Comparison of ENCODE assay signal across 1 cellular context in the genomic region with DNA sequence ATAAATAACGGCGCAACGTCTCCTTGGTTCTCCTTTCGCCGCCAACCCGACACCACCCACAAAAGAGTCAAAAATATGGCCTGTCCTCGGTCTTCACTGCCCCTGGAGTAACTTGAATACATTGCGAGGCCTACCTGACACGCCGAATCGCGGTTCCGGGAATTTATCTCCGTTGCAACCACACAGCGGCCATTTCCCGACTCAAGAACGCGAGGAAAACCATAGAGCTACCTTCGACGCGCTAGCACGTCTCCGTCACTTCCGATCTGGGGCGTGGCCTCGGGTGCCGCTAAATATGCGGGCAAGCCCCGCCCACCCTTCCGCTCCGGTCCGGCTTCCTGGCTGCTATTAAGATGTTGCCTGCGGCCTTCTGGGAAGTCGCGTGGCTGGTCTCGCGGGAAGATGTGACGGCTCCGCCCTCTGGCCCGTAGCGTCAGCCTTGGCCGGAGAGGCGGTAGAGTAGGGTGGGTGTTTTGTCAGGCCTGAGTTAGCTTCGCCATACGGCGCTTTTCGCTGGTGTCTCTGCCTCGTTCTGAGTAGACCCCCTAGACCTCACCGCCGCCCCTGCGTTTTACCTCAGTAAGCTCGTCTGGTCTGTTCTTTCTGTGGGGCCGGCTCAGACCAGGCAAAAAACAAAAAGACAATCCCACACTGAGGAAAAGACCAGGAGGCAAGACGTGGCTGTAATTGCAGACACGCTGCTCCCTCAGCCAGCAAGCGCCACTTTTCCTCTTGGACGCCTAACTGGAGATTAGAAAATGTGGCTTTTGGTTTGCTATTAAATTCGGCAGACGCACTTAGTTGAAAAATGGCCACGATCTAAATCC.
TF ChIP-seq lines count a peak whose summit lies in the region.

A gene with protein sequence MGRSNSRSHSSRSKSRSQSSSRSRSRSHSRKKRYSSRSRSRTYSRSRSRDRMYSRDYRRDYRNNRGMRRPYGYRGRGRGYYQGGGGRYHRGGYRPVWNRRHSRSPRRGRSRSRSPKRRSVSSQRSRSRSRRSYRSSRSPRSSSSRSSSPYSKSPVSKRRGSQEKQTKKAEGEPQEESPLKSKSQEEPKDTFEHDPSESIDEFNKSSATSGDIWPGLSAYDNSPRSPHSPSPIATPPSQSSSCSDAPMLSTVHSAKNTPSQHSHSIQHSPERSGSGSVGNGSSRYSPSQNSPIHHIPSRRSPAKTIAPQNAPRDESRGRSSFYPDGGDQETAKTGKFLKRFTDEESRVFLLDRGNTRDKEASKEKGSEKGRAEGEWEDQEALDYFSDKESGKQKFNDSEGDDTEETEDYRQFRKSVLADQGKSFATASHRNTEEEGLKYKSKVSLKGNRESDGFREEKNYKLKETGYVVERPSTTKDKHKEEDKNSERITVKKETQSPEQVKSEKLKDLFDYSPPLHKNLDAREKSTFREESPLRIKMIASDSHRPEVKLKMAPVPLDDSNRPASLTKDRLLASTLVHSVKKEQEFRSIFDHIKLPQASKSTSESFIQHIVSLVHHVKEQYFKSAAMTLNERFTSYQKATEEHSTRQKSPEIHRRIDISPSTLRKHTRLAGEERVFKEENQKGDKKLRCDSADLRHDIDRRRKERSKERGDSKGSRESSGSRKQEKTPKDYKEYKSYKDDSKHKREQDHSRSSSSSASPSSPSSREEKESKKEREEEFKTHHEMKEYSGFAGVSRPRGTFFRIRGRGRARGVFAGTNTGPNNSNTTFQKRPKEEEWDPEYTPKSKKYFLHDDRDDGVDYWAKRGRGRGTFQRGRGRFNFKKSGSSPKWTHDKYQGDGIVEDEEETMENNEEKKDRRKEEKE (minus strand): TSS at position 268 of the 827 bp plus-strand sequence. CDS start 9,980 bp downstream, outside the sequence.

TF ChIP-seq in K562, 482 proteins besides CTCF, POLR2A, EP300 and RAD21 (continued from another document and continues in another):
- TF ChIP-seq ZNF586 (CRISPR knock-in tag; conservative IDR thresholded peaks at IDR 0.05) (peak; percentile 78), PHB (CRISPR knock-in tag; IDR thresholded peaks at IDR 0.05) (peak; percentile 65), RBM39 (optimal IDR thresholded peaks at IDR 0.05; ENCODE audit: low read depth, low read length) (no peak), ZNF696 (CRISPR knock-in tag; conservative IDR thresholded peaks at IDR 0.05) (no peak), FOXA3 (CRISPR knock-in tag; conservative IDR thresholded peaks at IDR 0.05 in 1 of 2, IDR thresholded peaks at IDR 0.05 in 1 of 2) (no peak; a peak in 2 of 4 replicates), TSC22D4 (tag; IDR thresholded peaks at IDR 0.05) (no peak), PHF21A (IDR thresholded peaks at IDR 0.05; ENCODE audit: borderline replicate concordance, low read depth) (no peak), MAFF (IDR thresholded peaks at IDR 0.05; ENCODE audit: low read length) (no peak; the same call in 1 of the 2 replicates), MAZ (CRISPR knock-in tag; conservative IDR thresholded peaks at IDR 0.05 in 1 of 2, IDR thresholded peaks at IDR 0.05 in 1 of 2) (peak in 1 of 2 experiments; percentile 82; a peak in 3 of 4 replicates), ZNF274 (IDR thresholded peaks at IDR 0.05; ENCODE audit: borderline replicate concordance, low read depth, low read length) (no peak), DNMT1 (IDR thresholded peaks at IDR 0.05) (no peak), JUND (IDR thresholded peaks at IDR 0.05; ENCODE audit: borderline replicate concordance, low read depth, low read length) (peak; percentile 65; the same call in 1 of the 2 replicates), JUND (tag; IDR thresholded peaks at IDR 0.05; ENCODE audit: borderline replicate concordance, low read depth, low read length) (no peak; the same call in 2 of the 3 replicates), ZNF316 (IDR thresholded peaks at IDR 0.05) (0 out of 2 replicates have a peak, but pooled peaks have one; percentile 1), SIN3A (IDR thresholded peaks at IDR 0.05; ENCODE audit: borderline replicate concordance in 2 of 2, control insufficient read depth in 1 of 2, low read depth in 2 of 2, low read length in 2 of 2) (peak; percentile 51 to 59; a peak in 2 of 4 replicates), HNRNPH1 (optimal IDR thresholded peaks at IDR 0.05; ENCODE audit: low read depth, low read length) (no peak), MEIS2 (IDR thresholded peaks at IDR 0.05; ENCODE audit: partially characterized antibody) (no peak), CREM (IDR thresholded peaks at IDR 0.05; ENCODE audit: low read depth) (peak; percentile 95), NCOR1 (IDR thresholded peaks at IDR 0.05) (0 out of 2 replicates have a peak, but pooled peaks have one; percentile 42), KLF1 (tag; IDR thresholded peaks at IDR 0.05) (peak; percentile 92), EGR1 (conservative IDR thresholded peaks at IDR 0.05) (no peak; the same call in none of the 2 replicates), YY1 (IDR thresholded peaks at IDR 0.05; ENCODE audit: borderline replicate concordance in 1 of 3, control insufficient read depth in 1 of 3, extremely low read depth in 1 of 3, insufficient read depth in 3 of 3, insufficient read length in 1 of 3, insufficient replicate concordance in 2 of 3, low read depth in 1 of 3, low read length in 2 of 3) (peak; percentile 76 to 92 (median 91)), MTF1 (CRISPR knock-in tag; IDR thresholded peaks at IDR 0.05; ENCODE audit: borderline replicate concordance) (0 out of 2 replicates have a peak, but pooled peaks have one; percentile 63), MECOM (CRISPR knock-in tag; IDR thresholded peaks at IDR 0.05) (no peak), TEAD4 (IDR thresholded peaks at IDR 0.05; ENCODE audit: low read length) (peak; percentile 74), TEAD4 (CRISPR knock-in tag; IDR thresholded peaks at IDR 0.05; ENCODE audit: borderline replicate concordance) (peak; percentile 79), MXI1 (IDR thresholded peaks at IDR 0.05; ENCODE audit: low read depth, low read length) (no peak), ZNF12 (CRISPR knock-in tag; IDR thresholded peaks at IDR 0.05) (no peak; the same call in 1 of the 2 replicates), FIP1L1 (IDR thresholded peaks at IDR 0.05; ENCODE audit: low read depth, low read length, poor library complexity, severe bottlenecking) (no peak), SETDB1 (IDR thresholded peaks at IDR 0.05; ENCODE audit: low read length) (no peak), ZNF324 (CRISPR knock-in tag; IDR thresholded peaks at IDR 0.05) (peak; percentile 67), RFX7 (CRISPR knock-in tag; IDR thresholded peaks at IDR 0.05) (0 out of 2 replicates have a peak, but pooled peaks have one; percentile 80), BRF1 (IDR thresholded peaks at IDR 0.05; ENCODE audit: borderline replicate concordance, extremely low read depth, insufficient read length) (no peak), RBFOX2 (IDR thresholded peaks at IDR 0.05; ENCODE audit: low read depth, low read length) (peak; percentile 97), ZC3H11A (IDR thresholded peaks at IDR 0.05; ENCODE audit: low read depth, low read length) (no peak), POLR2AphosphoS5 (IDR thresholded peaks at IDR 0.05; ENCODE audit: control insufficient read depth, insufficient read depth, low read depth, low read length) (peak; percentile 99), ETV1 (tag; conservative IDR thresholded peaks at IDR 0.05; ENCODE audit: low read depth) (peak; percentile 95), SLC30A9 (CRISPR knock-in tag; IDR thresholded peaks at IDR 0.05) (no peak), POLR3G (IDR thresholded peaks at IDR 0.05; ENCODE audit: extremely low read depth, insufficient read length, insufficient replicate concordance) (no peak), ZNF175 (CRISPR knock-in tag; IDR thresholded peaks at IDR 0.05; ENCODE audit: low read depth) (peak; percentile 19; the same call in 1 of the 2 replicates), KDM2B (CRISPR knock-in tag; IDR thresholded peaks at IDR 0.05) (0 out of 2 replicates have a peak, but pooled peaks have one; percentile 67), DMBX1 (CRISPR knock-in tag; IDR thresholded peaks at IDR 0.05; ENCODE audit: borderline replicate concordance) (peak; percentile 82), PTRF (tag; IDR thresholded peaks at IDR 0.05) (no peak), ZNF436 (CRISPR knock-in tag; IDR thresholded peaks at IDR 0.05) (peak; percentile 75), CBFA2T2 (conservative IDR thresholded peaks at IDR 0.05) (no peak), ZNF583 (CRISPR knock-in tag; IDR thresholded peaks at IDR 0.05) (peak; percentile 85)
- TF ChIP-seq, protein P1, sequence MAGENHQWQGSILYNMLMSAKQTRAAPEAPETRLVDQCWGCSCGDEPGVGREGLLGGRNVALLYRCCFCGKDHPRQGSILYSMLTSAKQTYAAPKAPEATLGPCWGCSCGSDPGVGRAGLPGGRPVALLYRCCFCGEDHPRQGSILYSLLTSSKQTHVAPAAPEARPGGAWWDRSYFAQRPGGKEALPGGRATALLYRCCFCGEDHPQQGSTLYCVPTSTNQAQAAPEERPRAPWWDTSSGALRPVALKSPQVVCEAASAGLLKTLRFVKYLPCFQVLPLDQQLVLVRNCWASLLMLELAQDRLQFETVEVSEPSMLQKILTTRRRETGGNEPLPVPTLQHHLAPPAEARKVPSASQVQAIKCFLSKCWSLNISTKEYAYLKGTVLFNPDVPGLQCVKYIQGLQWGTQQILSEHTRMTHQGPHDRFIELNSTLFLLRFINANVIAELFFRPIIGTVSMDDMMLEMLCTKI (IDR thresholded peaks at IDR 0.05; ENCODE audit: partially characterized antibody), result no peak
- TF ChIP-seq, protein P2, sequence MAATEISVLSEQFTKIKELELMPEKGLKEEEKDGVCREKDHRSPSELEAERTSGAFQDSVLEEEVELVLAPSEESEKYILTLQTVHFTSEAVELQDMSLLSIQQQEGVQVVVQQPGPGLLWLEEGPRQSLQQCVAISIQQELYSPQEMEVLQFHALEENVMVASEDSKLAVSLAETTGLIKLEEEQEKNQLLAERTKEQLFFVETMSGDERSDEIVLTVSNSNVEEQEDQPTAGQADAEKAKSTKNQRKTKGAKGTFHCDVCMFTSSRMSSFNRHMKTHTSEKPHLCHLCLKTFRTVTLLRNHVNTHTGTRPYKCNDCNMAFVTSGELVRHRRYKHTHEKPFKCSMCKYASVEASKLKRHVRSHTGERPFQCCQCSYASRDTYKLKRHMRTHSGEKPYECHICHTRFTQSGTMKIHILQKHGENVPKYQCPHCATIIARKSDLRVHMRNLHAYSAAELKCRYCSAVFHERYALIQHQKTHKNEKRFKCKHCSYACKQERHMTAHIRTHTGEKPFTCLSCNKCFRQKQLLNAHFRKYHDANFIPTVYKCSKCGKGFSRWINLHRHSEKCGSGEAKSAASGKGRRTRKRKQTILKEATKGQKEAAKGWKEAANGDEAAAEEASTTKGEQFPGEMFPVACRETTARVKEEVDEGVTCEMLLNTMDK (IDR thresholded peaks at IDR 0.05; ENCODE audit: borderline replicate concordance, insufficient read depth, low read depth, low read length, poor library complexity, severe bottlenecking), result no peak
- TF ChIP-seq, protein P3, sequence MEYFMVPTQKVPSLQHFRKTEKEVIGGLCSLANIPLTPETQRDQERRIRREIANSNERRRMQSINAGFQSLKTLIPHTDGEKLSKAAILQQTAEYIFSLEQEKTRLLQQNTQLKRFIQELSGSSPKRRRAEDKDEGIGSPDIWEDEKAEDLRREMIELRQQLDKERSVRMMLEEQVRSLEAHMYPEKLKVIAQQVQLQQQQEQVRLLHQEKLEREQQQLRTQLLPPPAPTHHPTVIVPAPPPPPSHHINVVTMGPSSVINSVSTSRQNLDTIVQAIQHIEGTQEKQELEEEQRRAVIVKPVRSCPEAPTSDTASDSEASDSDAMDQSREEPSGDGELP (CRISPR knock-in tag; IDR thresholded peaks at IDR 0.05; ENCODE audit: borderline replicate concordance), result peak; percentile 46; the same call in 1 of the 2 replicates
- TF ChIP-seq, protein P4, sequence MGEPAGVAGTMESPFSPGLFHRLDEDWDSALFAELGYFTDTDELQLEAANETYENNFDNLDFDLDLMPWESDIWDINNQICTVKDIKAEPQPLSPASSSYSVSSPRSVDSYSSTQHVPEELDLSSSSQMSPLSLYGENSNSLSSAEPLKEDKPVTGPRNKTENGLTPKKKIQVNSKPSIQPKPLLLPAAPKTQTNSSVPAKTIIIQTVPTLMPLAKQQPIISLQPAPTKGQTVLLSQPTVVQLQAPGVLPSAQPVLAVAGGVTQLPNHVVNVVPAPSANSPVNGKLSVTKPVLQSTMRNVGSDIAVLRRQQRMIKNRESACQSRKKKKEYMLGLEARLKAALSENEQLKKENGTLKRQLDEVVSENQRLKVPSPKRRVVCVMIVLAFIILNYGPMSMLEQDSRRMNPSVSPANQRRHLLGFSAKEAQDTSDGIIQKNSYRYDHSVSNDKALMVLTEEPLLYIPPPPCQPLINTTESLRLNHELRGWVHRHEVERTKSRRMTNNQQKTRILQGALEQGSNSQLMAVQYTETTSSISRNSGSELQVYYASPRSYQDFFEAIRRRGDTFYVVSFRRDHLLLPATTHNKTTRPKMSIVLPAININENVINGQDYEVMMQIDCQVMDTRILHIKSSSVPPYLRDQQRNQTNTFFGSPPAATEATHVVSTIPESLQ (CRISPR knock-in tag; IDR thresholded peaks at IDR 0.05), result peak; percentile 84
- TF ChIP-seq, protein P5, sequence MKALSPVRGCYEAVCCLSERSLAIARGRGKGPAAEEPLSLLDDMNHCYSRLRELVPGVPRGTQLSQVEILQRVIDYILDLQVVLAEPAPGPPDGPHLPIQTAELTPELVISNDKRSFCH (CRISPR knock-in tag; IDR thresholded peaks at IDR 0.05), result no peak
- TF ChIP-seq, protein P5 (tag; IDR thresholded peaks at IDR 0.05), result peak; percentile 66
- TF ChIP-seq, protein P6, sequence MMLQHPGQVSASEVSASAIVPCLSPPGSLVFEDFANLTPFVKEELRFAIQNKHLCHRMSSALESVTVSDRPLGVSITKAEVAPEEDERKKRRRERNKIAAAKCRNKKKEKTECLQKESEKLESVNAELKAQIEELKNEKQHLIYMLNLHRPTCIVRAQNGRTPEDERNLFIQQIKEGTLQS (IDR thresholded peaks at IDR 0.05), result peak; percentile 20; the same call in 1 of the 2 replicates
- TF ChIP-seq, protein P6 (CRISPR knock-in tag; conservative IDR thresholded peaks at IDR 0.05), result no peak; the same call in 1 of the 2 replicates
- TF ChIP-seq, protein P7, sequence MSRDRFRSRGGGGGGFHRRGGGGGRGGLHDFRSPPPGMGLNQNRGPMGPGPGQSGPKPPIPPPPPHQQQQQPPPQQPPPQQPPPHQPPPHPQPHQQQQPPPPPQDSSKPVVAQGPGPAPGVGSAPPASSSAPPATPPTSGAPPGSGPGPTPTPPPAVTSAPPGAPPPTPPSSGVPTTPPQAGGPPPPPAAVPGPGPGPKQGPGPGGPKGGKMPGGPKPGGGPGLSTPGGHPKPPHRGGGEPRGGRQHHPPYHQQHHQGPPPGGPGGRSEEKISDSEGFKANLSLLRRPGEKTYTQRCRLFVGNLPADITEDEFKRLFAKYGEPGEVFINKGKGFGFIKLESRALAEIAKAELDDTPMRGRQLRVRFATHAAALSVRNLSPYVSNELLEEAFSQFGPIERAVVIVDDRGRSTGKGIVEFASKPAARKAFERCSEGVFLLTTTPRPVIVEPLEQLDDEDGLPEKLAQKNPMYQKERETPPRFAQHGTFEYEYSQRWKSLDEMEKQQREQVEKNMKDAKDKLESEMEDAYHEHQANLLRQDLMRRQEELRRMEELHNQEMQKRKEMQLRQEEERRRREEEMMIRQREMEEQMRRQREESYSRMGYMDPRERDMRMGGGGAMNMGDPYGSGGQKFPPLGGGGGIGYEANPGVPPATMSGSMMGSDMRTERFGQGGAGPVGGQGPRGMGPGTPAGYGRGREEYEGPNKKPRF (IDR thresholded peaks at IDR 0.05; ENCODE audit: low read depth, low read length), result no peak
